8 cellular contexts compared by ENCODE assay signal in genomic region chr1:82775402-82776000, GRCh38.
A peak's percentile ranks its signal among the peaks of the same experiment; 100 is the strongest.
DNase-seq lines count a peak whose midpoint lies in the region; ATAC-seq, FAIRE-seq and TF ChIP-seq lines count a peak whose summit lies in the region.

No MANE protein-coding gene starts in this region.

- no CpG with 5 or more reads among the region's 12 CpGs for WGBS in trophoblast cell (ENCODE audit: extremely low coverage, insufficient coverage, insufficient read length)

- no peak overlapping the region for H2BK120ac ChIP-seq in trophoblast cell (ENCODE audit: insufficient read depth, low read length, poor library complexity)

- no peak overlapping the region for H3K9ac ChIP-seq in endothelial cell of umbilical vein (replicated peaks; ENCODE audit: extremely low read depth, insufficient read depth, low read length)
- H3K9ac ChIP-seq in trophoblast cell (ENCODE audit: low read length): no peak overlapping the region

- intact Hi-C loops in MCF 10A (cut with micrococcal nuclease) (no loop called here), breast epithelium (cut with DNase I; ENCODE audit: low total_unique reads) (no loop called here), endothelial cell of umbilical vein (cut with micrococcal nuclease) (loop anchor here (10.0 kb wide), 1 partner anchor 971 kb away; the partner anchor contains the start of gene ADGRL2)

- H2BK5ac ChIP-seq in trophoblast cell (ENCODE audit: low read depth, low read length, poor library complexity): no peak overlapping the region

- H4K8ac ChIP-seq in trophoblast cell (ENCODE audit: low read depth, low read length): no peak overlapping the region

- H3K9me3 ChIP-seq in breast epithelium (no peaks in the 10 kb centered on the region), RWPE2 (ENCODE audit: severe bottlenecking) (no peaks in the 10 kb centered on the region), endothelial cell of umbilical vein (replicated peaks; ENCODE audit: control insufficient read depth, insufficient read depth, low read length) (no peaks in the 10 kb centered on the region), trophoblast cell (ENCODE audit: insufficient read depth, low read depth, low read length) (no peaks in the 10 kb centered on the region)

- H3K4me3 Mint-ChIP-seq in MCF 10A (ENCODE audit: unreplicated experiment): no peak overlapping the region

- H3K4me1 ChIP-seq in breast epithelium (no peaks in the 10 kb centered on the region), RWPE2 (ENCODE audit: insufficient read depth, poor library complexity, severe bottlenecking) (no peaks in the 10 kb centered on the region), endothelial cell of umbilical vein (ENCODE audit: control insufficient read depth, extremely low read depth, insufficient read depth, low read length) (no peaks in the 10 kb centered on the region), trophoblast cell (ENCODE audit: control insufficient read depth in 1 of 2, insufficient read depth in 2 of 2, low read length in 2 of 2) (no peaks in the 10 kb centered on the region)

- no peaks in the 10 kb centered on the region for H3K36me3 Mint-ChIP-seq in MCF 10A (ENCODE audit: insufficient read depth, unreplicated experiment)

- TF ChIP-seq POLR2A in breast epithelium (IDR thresholded peaks at IDR 0.05) (no peak), endothelial cell of umbilical vein (IDR thresholded peaks at IDR 0.05; ENCODE audit: low read depth, low read length) (no peak)

- DNase-seq in MCF 10A (ENCODE audit: unreplicated experiment) (peak; percentile 24), breast epithelium (ENCODE audit: low spot score in 2 of 2) (no peak), RWPE2 (ENCODE audit: low spot score) (no peak), endothelial cell of umbilical vein (ENCODE audit: low read depth, low spot score) (peak; percentile 59), trophoblast cell (peak; percentile 63 to 84), occipital lobe (lab: John Stamatoyannopoulos, UW) (no peak)

- dilution Hi-C loops in endothelial cell of umbilical vein (cut with MboI; ENCODE audit: extremely low pct_ligation_motif_present, low sequenced_read_pairs): no loop called here

- POLR2A ChIA-PET in MCF 10A (lab: Yijun Ruan, JAX) (interaction anchor here (0.6 kb wide), 1 partner anchor 949 kb away, joined by 3 read pairs; no protein-coding TSS in a partner anchor), endothelial cell of umbilical vein (lab: Charles Lee) (no interaction called here)

- no peaks in the 10 kb centered on the region for H3K36me3 ChIP-seq in breast epithelium
- no peaks in the 10 kb centered on the region for H3K36me3 ChIP-seq in RWPE2 (ENCODE audit: low read depth)
- no peaks in the 10 kb centered on the region for H3K36me3 ChIP-seq in endothelial cell of umbilical vein (ENCODE audit: control insufficient read depth in 2 of 2, extremely low read depth in 1 of 2, insufficient read depth in 2 of 2, low read length in 2 of 2)
- no peaks in the 10 kb centered on the region for H3K36me3 ChIP-seq in trophoblast cell (ENCODE audit: control insufficient read depth in 1 of 2, insufficient read depth in 2 of 2, low read length in 2 of 2)

- H3K27ac ChIP-seq in breast epithelium (no peak overlapping the region), RWPE2 (ENCODE audit: poor library complexity, severe bottlenecking) (no peak overlapping the region), endothelial cell of umbilical vein (ENCODE audit: insufficient read depth, low read depth, low read length) (no peak overlapping the region), trophoblast cell (ENCODE audit: low read depth, low read length) (no peak overlapping the region)

- H4K91ac ChIP-seq in trophoblast cell (ENCODE audit: low read depth, low read length): no peak overlapping the region

- TF ChIP-seq CTCF in MCF 10A (IDR thresholded peaks at IDR 0.05; ENCODE audit: unreplicated experiment) (peak; percentile 43), breast epithelium (IDR thresholded peaks at IDR 0.05) (peak in 1 of 3 donors; percentile 23), RWPE2 (IDR thresholded peaks at IDR 0.05; ENCODE audit: poor library complexity, severe bottlenecking) (peak; percentile 50), endothelial cell of umbilical vein (IDR thresholded peaks at IDR 0.05; ENCODE audit: extremely low read depth in 1 of 2, insufficient read depth in 1 of 2, low read depth in 1 of 2, low read length in 2 of 2) (peak; percentile 62 to 66)

- H3K4me2 ChIP-seq in endothelial cell of umbilical vein (ENCODE audit: insufficient read depth, low read length): no peak overlapping the region
- H3K4me2 ChIP-seq in trophoblast cell (ENCODE audit: low read length): no peak overlapping the region

- no peaks in the 10 kb centered on the region for H3K27me3 ChIP-seq in breast epithelium
- no peaks in the 10 kb centered on the region for H3K27me3 ChIP-seq in RWPE2 (ENCODE audit: insufficient read depth, poor library complexity, severe bottlenecking)
- no peaks in the 10 kb centered on the region for H3K27me3 ChIP-seq in endothelial cell of umbilical vein (ENCODE audit: control insufficient read depth in 2 of 2, insufficient read depth in 2 of 2, low read length in 2 of 2)
- H3K27me3 ChIP-seq in trophoblast cell (ENCODE audit: insufficient read depth, low read length): no peaks in the 10 kb centered on the region

- H3K79me2 ChIP-seq in endothelial cell of umbilical vein (ENCODE audit: control insufficient read depth, insufficient read depth, low read length) (no peaks in the 10 kb centered on the region), trophoblast cell (ENCODE audit: control insufficient read depth, insufficient read depth, low read length, poor library complexity) (no peaks in the 10 kb centered on the region)

- no peaks in the 10 kb centered on the region for H3K4me1 Mint-ChIP-seq in MCF 10A (ENCODE audit: insufficient read depth, unreplicated experiment)

- no peak overlapping the region for H2BK12ac ChIP-seq in trophoblast cell (ENCODE audit: low read length)

- no peak overlapping the region for H3K18ac ChIP-seq in trophoblast cell (ENCODE audit: low read length)

- CTCF ChIA-PET in MCF 10A (lab: Yijun Ruan, JAX) (interaction anchor here (0.6 to 1.4 kb wide), 8 partner anchors 11 to 266 kb away, joined by 3 to 6 read pairs (median 3); no protein-coding TSS in a partner anchor), endothelial cell of umbilical vein (lab: Charles Lee) (interaction anchor here (1.2 to 1.3 kb wide), 2 partner anchors 20 to 1086 kb away, joined by 3 to 4 read pairs; no protein-coding TSS in a partner anchor)

- H3K27me3 Mint-ChIP-seq in MCF 10A (ENCODE audit: insufficient read depth, unreplicated experiment): no peaks in the 10 kb centered on the region

- H3K4ac ChIP-seq in trophoblast cell (ENCODE audit: low read depth, low read length): no peak overlapping the region

- H2AFZ ChIP-seq in endothelial cell of umbilical vein (ENCODE audit: low read depth, low read length) (no peak overlapping the region), trophoblast cell (ENCODE audit: insufficient read depth, low read length, poor library complexity) (no peak overlapping the region)

- ATAC-seq in RWPE2 (ENCODE audit: low read depth) (no peak), GM21515 (IDR thresholded peaks at IDR 0.05; ENCODE audit: unreplicated experiment) (no peak), GM19452 (IDR thresholded peaks at IDR 0.05; ENCODE audit: unreplicated experiment) (no peak)

- no peak overlapping the region for H4K12ac ChIP-seq in trophoblast cell (ENCODE audit: low read depth, low read length)

- H3K9me1 ChIP-seq in endothelial cell of umbilical vein (replicated peaks; ENCODE audit: control insufficient read depth, extremely low read depth, insufficient read depth, low read length): no peaks in the 10 kb centered on the region

- H3K9me3 Mint-ChIP-seq in MCF 10A (ENCODE audit: unreplicated experiment): no peaks in the 10 kb centered on the region

- FAIRE-seq in endothelial cell of umbilical vein (lab: Jason Lieb, UNC): no peak

- H3K4me3 ChIP-seq in breast epithelium (no peak overlapping the region), RWPE2 (ENCODE audit: severe bottlenecking) (no peak overlapping the region), endothelial cell of umbilical vein (replicated peaks in 1 of 3; ENCODE audit: insufficient read depth in 1 of 3, low read depth in 1 of 3, low read length in 3 of 3) (no peak overlapping the region), trophoblast cell (ENCODE audit: low read depth, low read length) (no peak overlapping the region)

- no peak overlapping the region for H3K23ac ChIP-seq in trophoblast cell (ENCODE audit: low read length)

- H3K27ac Mint-ChIP-seq in MCF 10A (ENCODE audit: low read depth, unreplicated experiment): no peak overlapping the region

- H3K79me1 ChIP-seq in trophoblast cell (ENCODE audit: low read length): no peaks in the 10 kb centered on the region

- H4K20me1 ChIP-seq in endothelial cell of umbilical vein (replicated peaks; ENCODE audit: control insufficient read depth, extremely low read depth, insufficient read depth, low read length): no peaks in the 10 kb centered on the region

- H2AK5ac ChIP-seq in trophoblast cell (ENCODE audit: low read length): no peak overlapping the region

- BruUV-seq in MCF 10A (replicated peaks; lab: Mats Ljungman, UMichigan) (no TSS peak), endothelial cell of umbilical vein (replicated peaks; lab: Mats Ljungman, UMichigan) (no TSS peak)

- no peak overlapping the region for H3K14ac ChIP-seq in trophoblast cell (ENCODE audit: low read length)

TF ChIP-seq in endothelial cell of umbilical vein, 7 proteins besides CTCF, POLR2A, EP300 and RAD21:
- TF ChIP-seq POLR2AphosphoS5 (IDR thresholded peaks at IDR 0.05; ENCODE audit: insufficient read depth, low read depth, low read length): no peak
- TF ChIP-seq MYC (IDR thresholded peaks at IDR 0.05; ENCODE audit: low read depth, low read length): no peak
- TF ChIP-seq EZH2 (IDR thresholded peaks at IDR 0.05; ENCODE audit: borderline replicate concordance, low read depth, low read length, severe bottlenecking): no peak
- TF ChIP-seq GATA2 (IDR thresholded peaks at IDR 0.05; ENCODE audit: insufficient read depth, insufficient read length, low read depth, low read length): no peak
- no peak for TF ChIP-seq MAX (IDR thresholded peaks at IDR 0.05; ENCODE audit: insufficient read depth, insufficient read length)
- no peak for TF ChIP-seq FOS (IDR thresholded peaks at IDR 0.05; ENCODE audit: borderline replicate concordance, insufficient read depth, low read length)
- no peak for TF ChIP-seq JUN (IDR thresholded peaks at IDR 0.05; ENCODE audit: borderline replicate concordance, insufficient read depth, insufficient read length, low read depth)

Comparison
In these comparisons a context has a peak if more than half of its experiments do, and no peak if none do; other contexts are left out.
1. DNase-seq: peak in MCF 10A (single experiment), endothelial cell of umbilical vein (single experiment) and trophoblast cell (2 of 2); none in breast epithelium (0 of 2), RWPE2 (single experiment) and occipital lobe (single experiment).